Comparison of ENCODE assay signal across 14 cellular contexts in the genomic region with DNA sequence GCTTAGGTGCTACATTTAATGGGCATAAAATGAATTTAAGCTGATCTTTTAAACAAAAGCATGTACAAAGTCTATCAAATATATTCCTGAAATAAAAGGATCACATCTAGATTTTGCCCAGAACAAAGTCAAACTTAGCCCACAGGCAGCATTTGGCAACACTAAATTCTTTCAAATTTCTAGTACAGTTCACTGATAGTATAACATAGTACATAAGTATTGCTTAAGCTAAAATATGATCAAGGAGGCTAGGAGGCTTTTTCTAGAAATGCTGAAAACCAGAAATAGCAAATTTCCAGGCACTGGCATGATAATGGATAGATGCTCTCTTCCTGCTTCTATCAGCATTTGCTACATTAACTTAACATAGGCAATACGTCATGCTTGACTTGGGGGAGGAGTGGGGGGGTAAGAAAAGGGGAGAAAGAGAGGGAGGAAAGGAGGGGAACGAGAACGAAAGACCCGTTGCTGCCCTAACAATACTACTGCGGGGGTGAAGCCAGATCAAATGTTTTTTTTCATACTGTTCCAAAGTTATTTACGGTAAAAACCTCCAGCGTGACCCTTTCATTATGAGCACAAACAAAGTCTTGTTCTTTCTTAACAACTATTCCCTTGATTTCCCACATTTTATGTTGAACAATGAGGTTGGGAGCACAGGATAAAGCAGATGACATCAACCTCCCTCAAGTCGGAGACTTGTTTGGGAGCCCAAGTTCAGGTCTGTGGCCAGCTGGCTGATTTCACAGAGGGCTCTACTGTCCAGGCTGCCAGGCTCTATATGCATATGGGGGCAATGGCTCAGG. TPM values are rescaled to one million over a fixed set of nuclear protein-coding genes. Genes with fewer than 3 reads are reported as not detected.
DNase-seq lines count a peak whose midpoint lies in the region; ATAC-seq and TF ChIP-seq lines count a peak whose summit lies in the region.
"Had no signal": no experiment of that assay in that cellular context is flagged by ENCODE, and none has a peak within 500 bp of the region (broad histone marks: within the 10 kb centered on the region; RNA-seq: fewer than 3 reads in every experiment).

No MANE protein-coding gene starts in this region.

- no peak overlapping the region for H4K8ac ChIP-seq in IMR-90 (ENCODE audit: low read depth in 2 of 2, low read length in 2 of 2)

- in situ Hi-C loops in IMR-90 (cut with MboI; ENCODE audit: low sequenced_read_pairs), result no loop called here
- in situ Hi-C loops in ACHN (cut with HindIII; ENCODE audit: low pct_ligation_motif_present, low pct_unique_long_range_greater_than_20kb, low sequenced_read_pairs), result no loop called here

- TF ChIP-seq CTCF in IMR-90 (conservative IDR thresholded peaks at IDR 0.05; ENCODE audit: low read depth, low read length) (no peak), lower lobe of right lung (IDR thresholded peaks at IDR 0.05) (no peak)

- no peak overlapping the region for H3K56ac ChIP-seq in IMR-90 (ENCODE audit: extremely low read depth, insufficient read depth, low read length)

- DNase-seq in IMR-90 (no peak), caudate nucleus (lab: John Stamatoyannopoulos, UW) (peak in 56 of 61 donors; percentile 2 to 91 (median 72)), inferior parietal cortex (ENCODE audit: extremely low spot score) (peak; percentile 81), sciatic nerve (ENCODE audit: low spot score) (no peak), ACHN (no peak), lower lobe of right lung (no peak), UCSD-AML1 (lab: John Stamatoyannopoulos, UW; ENCODE audit: unreplicated experiment) (no peak)
- no peak for DNase-seq in naive thymus-derived CD8-positive, alpha-beta T cell
- DNase-seq: activated CD8-positive, alpha-beta T cell treated with anti-CD3 and anti-CD28 coated beads for 36 hours; H7; NCI-H2029 treated with DMSO at 0.1 percent for 48 hours; T-helper 2 cell had no signal

- no peak overlapping the region for H4K5ac ChIP-seq in IMR-90 (ENCODE audit: low read depth, low read length)

- intact Hi-C loops in IMR-90 (cut with micrococcal nuclease), result no loop called here
- intact Hi-C loops in sciatic nerve (cut with DNase I), result no loop called here
- intact Hi-C loops in lower lobe of right lung (cut with DNase I), result no loop called here

- H2BK5ac ChIP-seq in IMR-90 (ENCODE audit: low read depth, low read length, poor library complexity, severe bottlenecking), result no peak overlapping the region

- peaks cover 12% of the 10 kb centered on the region for H3K9me1 ChIP-seq in IMR-90 (ENCODE audit: insufficient read depth, low read length)

- peaks cover 0 to 15% (median 0%) of the 10 kb centered on the region in 3 donors for H3K36me3 Mint-ChIP-seq in naive thymus-derived CD8-positive, alpha-beta T cell
- H3K36me3 Mint-ChIP-seq: activated naive CD4-positive, alpha-beta T cell treated with anti-CD3 and anti-CD28 coated beads, Interleukin-2, amount 50 U/mL, for 72 hours had no signal

- no peaks in the 10 kb centered on the region for H3K36me3 ChIP-seq in IMR-90 (ENCODE audit: control insufficient read depth, insufficient read depth, low read length)
- H3K36me3 ChIP-seq in lower lobe of right lung, result peaks cover 5% of the 10 kb centered on the region

- H2AK5ac ChIP-seq in IMR-90 (ENCODE audit: low read depth, low read length), result no peak overlapping the region

- H3K9me3 Mint-ChIP-seq in naive thymus-derived CD8-positive, alpha-beta T cell, result no peaks in the 10 kb centered on the region
- H3K9me3 Mint-ChIP-seq: activated CD8-positive, alpha-beta T cell treated with anti-CD3 and anti-CD28 coated beads for 36 hours; activated naive CD4-positive, alpha-beta T cell treated with anti-CD3 and anti-CD28 coated beads, Interleukin-2, amount 50 U/mL, for 72 hours had no signal

- no peaks in the 10 kb centered on the region for H3K27me3 ChIP-seq in IMR-90 (ENCODE audit: control insufficient read depth, insufficient read depth, low read length)
- no peaks in the 10 kb centered on the region for H3K27me3 ChIP-seq in lower lobe of right lung (ENCODE audit: low read depth)

- no TSS peak for BruUV-seq in IMR-90 (replicated peaks; lab: Mats Ljungman, UMichigan)

- no peak overlapping the region for H2BK120ac ChIP-seq in IMR-90 (ENCODE audit: low read depth, low read length)

- no peak overlapping the region for H3K27ac Mint-ChIP-seq in naive thymus-derived CD8-positive, alpha-beta T cell
- H3K27ac Mint-ChIP-seq: activated CD8-positive, alpha-beta T cell treated with anti-CD3 and anti-CD28 coated beads for 36 hours; B cell had no signal

- H3K4ac ChIP-seq in IMR-90 (ENCODE audit: low read depth, low read length), result no peak overlapping the region

- no peak overlapping the region for H2BK20ac ChIP-seq in IMR-90 (ENCODE audit: low read depth, low read length)

- no peak overlapping the region for H2AK9ac ChIP-seq in IMR-90 (replicated peaks; ENCODE audit: low read depth, low read length, poor library complexity)

- H3K9me3 ChIP-seq in IMR-90 (ENCODE audit: control insufficient read depth, insufficient read depth, low read length), result no peaks in the 10 kb centered on the region
- H3K9me3 ChIP-seq in lower lobe of right lung, result no peaks in the 10 kb centered on the region

- H3K27me3 Mint-ChIP-seq in naive thymus-derived CD8-positive, alpha-beta T cell, result no peaks in the 10 kb centered on the region
- H3K27me3 Mint-ChIP-seq: activated CD8-positive, alpha-beta T cell treated with anti-CD3 and anti-CD28 coated beads for 36 hours; B cell had no signal

- POLR2A ChIA-PET in IMR-90 (lab: Charles Lee; ENCODE audit: unreplicated experiment), result interaction anchor here (0.6 kb wide), 1 partner anchor 16 kb away, joined by 4 read pairs; no protein-coding TSS in a partner anchor
- POLR2A ChIA-PET in naive thymus-derived CD8-positive, alpha-beta T cell (lab: Charles Lee), result no interaction called here

- no peak overlapping the region for H3K4me3 Mint-ChIP-seq in naive thymus-derived CD8-positive, alpha-beta T cell
- H3K4me3 Mint-ChIP-seq: activated CD8-positive, alpha-beta T cell treated with anti-CD3 and anti-CD28 coated beads for 36 hours; B cell had no signal

- H3K27ac ChIP-seq in IMR-90 (ENCODE audit: insufficient read depth, low read length) (no peak overlapping the region), caudate nucleus (ENCODE audit: low read depth, low read length) (peak overlapping the region; percentile 96), lower lobe of right lung (no peak overlapping the region)

- no peak for TF ChIP-seq RAD21 in IMR-90 (IDR thresholded peaks at IDR 0.05; ENCODE audit: low read length)

- H3K23ac ChIP-seq in IMR-90 (ENCODE audit: low read depth, low read length), result no peak overlapping the region

- no CpG with 5 or more reads among the region's 8 CpGs for WGBS in IMR-90 (ENCODE audit: extremely low coverage in 2 of 2, insufficient read length in 1 of 2), 2 experiments

- H2AFZ ChIP-seq in IMR-90 (replicated peaks; ENCODE audit: low read length, poor library complexity), result no peak overlapping the region

- H3K14ac ChIP-seq in IMR-90 (replicated peaks; ENCODE audit: low read depth, low read length), result no peak overlapping the region

- H3K79me1 ChIP-seq in IMR-90 (ENCODE audit: low read depth in 1 of 2, low read length in 2 of 2), result peaks cover 12 to 87% of the 10 kb centered on the region in 2 experiments

- no peak overlapping the region for H3K18ac ChIP-seq in IMR-90 (ENCODE audit: low read depth, low read length)

- peaks cover 76% of the 10 kb centered on the region for H4K20me1 ChIP-seq in IMR-90 (ENCODE audit: insufficient read depth, low read length)

- CTCF ChIA-PET in IMR-90 (lab: Yijun Ruan, JAX), result no interaction called here

- H3K4me1 ChIP-seq in IMR-90 (ENCODE audit: control insufficient read depth, insufficient read depth, low read length) (peaks cover 5% of the 10 kb centered on the region), lower lobe of right lung (peaks cover 52% of the 10 kb centered on the region)

- ATAC-seq in IMR-90 (ENCODE audit: low read depth) (no peak; the same call in 1 of the 2 replicates), sciatic nerve (peak; percentile 90), lower lobe of right lung (no peak)
- no peak for ATAC-seq in naive thymus-derived CD8-positive, alpha-beta T cell
- ATAC-seq: activated CD8-positive, alpha-beta T cell treated with anti-CD3 and anti-CD28 coated beads for 36 hours; activated naive CD4-positive, alpha-beta T cell treated with anti-CD3 and anti-CD28 coated beads, Interleukin-2, amount 50 U/mL, for 72 hours had no signal

- no peak for TF ChIP-seq POLR2A in IMR-90 (IDR thresholded peaks at IDR 0.05; ENCODE audit: low read depth, low read length)

- H3K4me1 Mint-ChIP-seq in naive thymus-derived CD8-positive, alpha-beta T cell, result peaks cover 28 to 80% (median 71%) of the 10 kb centered on the region in 4 donors

- H3K4me3 ChIP-seq in IMR-90 (ENCODE audit: insufficient read depth, low read depth, low read length) (no peak overlapping the region), lower lobe of right lung (no peak overlapping the region)

- no peak overlapping the region for H3K9ac ChIP-seq in IMR-90 (ENCODE audit: low read depth, low read length)

- H2BK15ac ChIP-seq in IMR-90 (ENCODE audit: low read depth, low read length), result no peak overlapping the region

- H4K91ac ChIP-seq in IMR-90 (ENCODE audit: insufficient read depth, low read depth, low read length), result no peak overlapping the region

- peak overlapping the region; percentile 9; the same call in 1 of the 2 replicates for H3K4me2 ChIP-seq in IMR-90 (ENCODE audit: low read depth, low read length)

- dilution Hi-C loops in IMR-90 (cut with HindIII; ENCODE audit: low sequenced_read_pairs, unreplicated experiment), result no loop called here

TF ChIP-seq in IMR-90, 13 proteins besides CTCF, POLR2A, EP300 and RAD21 (continues in another document):
- TF ChIP-seq CEBPB (IDR thresholded peaks at IDR 0.05; ENCODE audit: low read depth, low read length) (no peak), FOS (IDR thresholded peaks at IDR 0.05; ENCODE audit: low read depth, low read length) (no peak), SMC3 (IDR thresholded peaks at IDR 0.05; ENCODE audit: low read depth, low read length) (no peak), MAZ (IDR thresholded peaks at IDR 0.05; ENCODE audit: borderline replicate concordance, low read depth, low read length) (no peak)

RNA-seq across cellular contexts. Expression of a gene that starts 10.6 kb away (rescaled TPM):
- total RNA-seq in IMR-90 (2012; rRNA removed), result 327 and 441 TPM in 2 replicates
- polyA plus RNA-seq in IMR-90 (2012; rRNA removed), result 244 and 254 TPM in 2 replicates
- 142 and 290 TPM in 2 replicates for polyA plus RNA-seq in IMR-90 (2012; cell fraction: cytosol; rRNA removed)
- 69.6 and 90.7 TPM in 2 replicates for polyA plus RNA-seq in IMR-90 (2012; cell fraction: nucleus; rRNA removed; ENCODE audit: low replicate concordance)
- total RNA-seq in sciatic nerve, result 256 TPM
- 286 TPM for total RNA-seq in lower lobe of right lung
- 100 to 1,000 TPM; 130 to 132 TPM for total RNA-seq in naive thymus-derived CD8-positive, alpha-beta T cell
- polyA plus RNA-seq in naive thymus-derived CD8-positive, alpha-beta T cell, result 100 to 1,000 TPM; 219 to 318 (median 272) TPM

RNA-seq across cellular contexts. Expression of a gene that starts 38.9 kb away (rescaled TPM):
- total RNA-seq in IMR-90 (2012; rRNA removed) (22.9 and 31.4 TPM in 2 replicates), sciatic nerve (111 TPM), lower lobe of right lung (97.7 TPM)
- polyA plus RNA-seq in IMR-90 (2012; rRNA removed), result 18.8 and 23.2 TPM in 2 replicates
- 13.8 and 26.9 TPM in 2 replicates for polyA plus RNA-seq in IMR-90 (2012; cell fraction: cytosol; rRNA removed)
- 42.3 and 45.3 TPM in 2 replicates for polyA plus RNA-seq in IMR-90 (2012; cell fraction: nucleus; rRNA removed; ENCODE audit: low replicate concordance)
- 100 to 1,000 TPM; 134 to 137 TPM for total RNA-seq in naive thymus-derived CD8-positive, alpha-beta T cell
- 10 to 100 TPM; 18.5 to 19.8 (median 19.0) TPM for polyA plus RNA-seq in naive thymus-derived CD8-positive, alpha-beta T cell

Comparison
In these comparisons a context has a peak if more than half of its experiments do, and no peak if none do; other contexts are left out.
1. DNase-seq: peak in caudate nucleus (56 of 61) and inferior parietal cortex (single experiment); none in IMR-90 (single experiment), sciatic nerve (single experiment), ACHN (single experiment), lower lobe of right lung (single experiment), UCSD-AML1 (single experiment) and naive thymus-derived CD8-positive, alpha-beta T cell (0 of 10).